1 cellular context compared by ENCODE assay signal in the genomic region with DNA sequence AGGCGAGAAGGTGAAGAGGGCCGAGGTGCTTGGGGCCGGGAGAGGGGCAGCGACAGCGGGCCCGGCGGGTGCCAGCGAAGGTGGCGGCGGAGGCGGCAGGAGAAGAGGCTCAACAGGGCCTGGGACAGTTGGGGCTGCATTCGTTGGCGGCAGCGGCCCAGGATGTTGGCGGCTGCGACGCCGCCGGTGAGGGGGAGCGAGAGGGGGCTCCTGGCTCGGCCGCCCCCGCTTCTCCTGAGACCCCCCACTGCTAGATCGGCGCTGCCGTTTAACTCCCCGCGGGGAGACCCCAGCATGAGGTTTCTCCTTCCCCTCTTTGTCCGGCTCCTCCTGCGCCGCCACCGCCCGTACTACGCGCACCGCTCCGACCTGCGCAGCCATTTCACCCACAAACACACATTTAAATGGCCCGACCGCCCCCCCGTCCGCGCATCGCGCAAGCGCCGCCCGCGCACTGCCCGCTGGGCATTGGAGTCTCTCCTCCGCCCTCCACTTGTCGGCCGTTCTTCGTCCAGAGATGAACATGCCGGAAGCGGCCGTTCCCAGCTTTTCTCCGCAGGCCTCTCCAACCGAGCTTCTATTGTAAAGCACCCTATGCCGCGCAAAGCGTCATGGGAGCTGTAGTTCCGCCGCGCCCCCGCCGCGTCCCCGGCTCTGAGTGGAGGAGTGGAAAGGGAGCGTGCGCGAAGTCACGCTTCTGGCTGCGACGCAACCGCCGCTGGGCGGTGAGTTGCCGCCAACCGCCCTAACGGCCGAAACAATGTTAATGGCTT.
TF ChIP-seq lines count a peak whose summit lies in the region.

RSBN1 (minus strand) TSS at position 589 of the 773 bp plus-strand sequence; CDS start at position 525, 64 bp downstream.

TF ChIP-seq in K562, 482 proteins besides CTCF, POLR2A, EP300 and RAD21 (continued from another document and continues in another):
- TF ChIP-seq, protein P1, sequence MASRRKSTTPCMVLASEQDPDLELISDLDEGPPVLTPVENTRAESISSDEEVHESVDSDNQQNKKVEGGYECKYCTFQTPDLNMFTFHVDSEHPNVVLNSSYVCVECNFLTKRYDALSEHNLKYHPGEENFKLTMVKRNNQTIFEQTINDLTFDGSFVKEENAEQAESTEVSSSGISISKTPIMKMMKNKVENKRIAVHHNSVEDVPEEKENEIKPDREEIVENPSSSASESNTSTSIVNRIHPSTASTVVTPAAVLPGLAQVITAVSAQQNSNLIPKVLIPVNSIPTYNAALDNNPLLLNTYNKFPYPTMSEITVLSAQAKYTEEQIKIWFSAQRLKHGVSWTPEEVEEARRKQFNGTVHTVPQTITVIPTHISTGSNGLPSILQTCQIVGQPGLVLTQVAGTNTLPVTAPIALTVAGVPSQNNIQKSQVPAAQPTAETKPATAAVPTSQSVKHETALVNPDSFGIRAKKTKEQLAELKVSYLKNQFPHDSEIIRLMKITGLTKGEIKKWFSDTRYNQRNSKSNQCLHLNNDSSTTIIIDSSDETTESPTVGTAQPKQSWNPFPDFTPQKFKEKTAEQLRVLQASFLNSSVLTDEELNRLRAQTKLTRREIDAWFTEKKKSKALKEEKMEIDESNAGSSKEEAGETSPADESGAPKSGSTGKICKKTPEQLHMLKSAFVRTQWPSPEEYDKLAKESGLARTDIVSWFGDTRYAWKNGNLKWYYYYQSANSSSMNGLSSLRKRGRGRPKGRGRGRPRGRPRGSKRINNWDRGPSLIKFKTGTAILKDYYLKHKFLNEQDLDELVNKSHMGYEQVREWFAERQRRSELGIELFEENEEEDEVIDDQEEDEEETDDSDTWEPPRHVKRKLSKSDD (conservative IDR thresholded peaks at IDR 0.05; ENCODE audit: low read length), result peak; percentile 37
- peak; percentile 55; the same call in 1 of the 2 replicates for TF ChIP-seq GTF2A2 (tag; IDR thresholded peaks at IDR 0.05)
- no peak for TF ChIP-seq ILF3 (IDR thresholded peaks at IDR 0.05; ENCODE audit: borderline replicate concordance)
- peak; percentile 68; the same call in 1 of the 2 replicates for TF ChIP-seq CHCHD3 (CRISPR knock-in tag; IDR thresholded peaks at IDR 0.05)
- no peak for TF ChIP-seq ZNF133 (CRISPR knock-in tag; IDR thresholded peaks at IDR 0.05)
- TF ChIP-seq, protein P2, sequence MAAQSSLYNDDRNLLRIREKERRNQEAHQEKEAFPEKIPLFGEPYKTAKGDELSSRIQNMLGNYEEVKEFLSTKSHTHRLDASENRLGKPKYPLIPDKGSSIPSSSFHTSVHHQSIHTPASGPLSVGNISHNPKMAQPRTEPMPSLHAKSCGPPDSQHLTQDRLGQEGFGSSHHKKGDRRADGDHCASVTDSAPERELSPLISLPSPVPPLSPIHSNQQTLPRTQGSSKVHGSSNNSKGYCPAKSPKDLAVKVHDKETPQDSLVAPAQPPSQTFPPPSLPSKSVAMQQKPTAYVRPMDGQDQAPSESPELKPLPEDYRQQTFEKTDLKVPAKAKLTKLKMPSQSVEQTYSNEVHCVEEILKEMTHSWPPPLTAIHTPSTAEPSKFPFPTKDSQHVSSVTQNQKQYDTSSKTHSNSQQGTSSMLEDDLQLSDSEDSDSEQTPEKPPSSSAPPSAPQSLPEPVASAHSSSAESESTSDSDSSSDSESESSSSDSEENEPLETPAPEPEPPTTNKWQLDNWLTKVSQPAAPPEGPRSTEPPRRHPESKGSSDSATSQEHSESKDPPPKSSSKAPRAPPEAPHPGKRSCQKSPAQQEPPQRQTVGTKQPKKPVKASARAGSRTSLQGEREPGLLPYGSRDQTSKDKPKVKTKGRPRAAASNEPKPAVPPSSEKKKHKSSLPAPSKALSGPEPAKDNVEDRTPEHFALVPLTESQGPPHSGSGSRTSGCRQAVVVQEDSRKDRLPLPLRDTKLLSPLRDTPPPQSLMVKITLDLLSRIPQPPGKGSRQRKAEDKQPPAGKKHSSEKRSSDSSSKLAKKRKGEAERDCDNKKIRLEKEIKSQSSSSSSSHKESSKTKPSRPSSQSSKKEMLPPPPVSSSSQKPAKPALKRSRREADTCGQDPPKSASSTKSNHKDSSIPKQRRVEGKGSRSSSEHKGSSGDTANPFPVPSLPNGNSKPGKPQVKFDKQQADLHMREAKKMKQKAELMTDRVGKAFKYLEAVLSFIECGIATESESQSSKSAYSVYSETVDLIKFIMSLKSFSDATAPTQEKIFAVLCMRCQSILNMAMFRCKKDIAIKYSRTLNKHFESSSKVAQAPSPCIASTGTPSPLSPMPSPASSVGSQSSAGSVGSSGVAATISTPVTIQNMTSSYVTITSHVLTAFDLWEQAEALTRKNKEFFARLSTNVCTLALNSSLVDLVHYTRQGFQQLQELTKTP (IDR thresholded peaks at IDR 0.05; ENCODE audit: low read depth in 1 of 2, partially characterized antibody in 2 of 2), result peak; percentile 13 to 93
- peak; percentile 44; the same call in 1 of the 2 replicates for TF ChIP-seq SIN3B (IDR thresholded peaks at IDR 0.05; ENCODE audit: low read depth)
- TF ChIP-seq CHD2 (IDR thresholded peaks at IDR 0.05; ENCODE audit: low read depth, low read length), result peak; percentile 44
- TF ChIP-seq E2F6 (IDR thresholded peaks at IDR 0.05; ENCODE audit: borderline replicate concordance in 1 of 2, extremely low read depth in 1 of 2, insufficient read depth in 1 of 2, insufficient read length in 1 of 2, low read depth in 1 of 2, low read length in 1 of 2, poor library complexity in 1 of 2, severe bottlenecking in 1 of 2), result peak; percentile 97 to 98
- no peak for TF ChIP-seq CCAR2 (IDR thresholded peaks at IDR 0.05; ENCODE audit: low read depth, low read length)
- no peak for TF ChIP-seq PATZ1 (CRISPR knock-in tag; IDR thresholded peaks at IDR 0.05; ENCODE audit: borderline replicate concordance)
- no peak for TF ChIP-seq TEAD4 (IDR thresholded peaks at IDR 0.05; ENCODE audit: low read length)
- TF ChIP-seq TEAD4 (CRISPR knock-in tag; IDR thresholded peaks at IDR 0.05; ENCODE audit: borderline replicate concordance), result peak; percentile 89; the same call in 1 of the 2 replicates
- peak; percentile 94 for TF ChIP-seq FIP1L1 (IDR thresholded peaks at IDR 0.05; ENCODE audit: low read depth, low read length, poor library complexity, severe bottlenecking)
- TF ChIP-seq EHMT2 (IDR thresholded peaks at IDR 0.05), result no peak
- TF ChIP-seq LCOR (CRISPR knock-in tag; IDR thresholded peaks at IDR 0.05), result peak; percentile 86; the same call in 1 of the 2 replicates
- peak; percentile 81 for TF ChIP-seq NKRF (IDR thresholded peaks at IDR 0.05; ENCODE audit: borderline replicate concordance)
- TF ChIP-seq EGR1 (conservative IDR thresholded peaks at IDR 0.05), result peak; percentile 98
- TF ChIP-seq CREB1 (IDR thresholded peaks at IDR 0.05), result peak; percentile 89
- peak; percentile 91 for TF ChIP-seq CREB1 (CRISPR knock-in tag; IDR thresholded peaks at IDR 0.05)
- no peak for TF ChIP-seq ZNF280B (CRISPR knock-in tag; IDR thresholded peaks at IDR 0.05)
- peak; percentile 41 for TF ChIP-seq U2AF1 (optimal IDR thresholded peaks at IDR 0.05; ENCODE audit: low read depth, low read length)
- peak; percentile 88 for TF ChIP-seq CCNT2 (IDR thresholded peaks at IDR 0.05; ENCODE audit: borderline replicate concordance, extremely low read depth, insufficient read length, low read depth, low read length)
- peak; percentile 57; the same call in 1 of the 2 replicates for TF ChIP-seq ZNF232 (CRISPR knock-in tag; IDR thresholded peaks at IDR 0.05)
- TF ChIP-seq MAZ (CRISPR knock-in tag; conservative IDR thresholded peaks at IDR 0.05 in 1 of 2, IDR thresholded peaks at IDR 0.05 in 1 of 2), result peak in 1 of 2 experiments; percentile 87
- TF ChIP-seq, protein P3, sequence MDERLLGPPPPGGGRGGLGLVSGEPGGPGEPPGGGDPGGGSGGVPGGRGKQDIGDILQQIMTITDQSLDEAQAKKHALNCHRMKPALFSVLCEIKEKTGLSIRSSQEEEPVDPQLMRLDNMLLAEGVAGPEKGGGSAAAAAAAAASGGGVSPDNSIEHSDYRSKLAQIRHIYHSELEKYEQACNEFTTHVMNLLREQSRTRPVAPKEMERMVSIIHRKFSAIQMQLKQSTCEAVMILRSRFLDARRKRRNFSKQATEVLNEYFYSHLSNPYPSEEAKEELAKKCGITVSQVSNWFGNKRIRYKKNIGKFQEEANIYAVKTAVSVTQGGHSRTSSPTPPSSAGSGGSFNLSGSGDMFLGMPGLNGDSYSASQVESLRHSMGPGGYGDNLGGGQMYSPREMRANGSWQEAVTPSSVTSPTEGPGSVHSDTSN (CRISPR knock-in tag; IDR thresholded peaks at IDR 0.05; ENCODE audit: low read depth), result 0 out of 2 replicates have a peak, but pooled peaks have one; percentile 15
- TF ChIP-seq, protein P3 (tag; conservative IDR thresholded peaks at IDR 0.05; ENCODE audit: low read depth), result peak; percentile 48; the same call in 1 of the 2 replicates
- peak; percentile 59 for TF ChIP-seq C11orf30 (IDR thresholded peaks at IDR 0.05; ENCODE audit: low read depth)
- peak; percentile 62; the same call in 1 of the 2 replicates for TF ChIP-seq NFE2 (IDR thresholded peaks at IDR 0.05; ENCODE audit: low read depth)
- TF ChIP-seq DIDO1 (tag; IDR thresholded peaks at IDR 0.05; ENCODE audit: low read depth), result no peak
- peak; percentile 63 for TF ChIP-seq NEUROD1 (IDR thresholded peaks at IDR 0.05; ENCODE audit: borderline replicate concordance, low read depth, low read length, partially characterized antibody)
- no peak for TF ChIP-seq ZNF23 (CRISPR knock-in tag; IDR thresholded peaks at IDR 0.05)
- peak; percentile 70; the same call in 1 of the 2 replicates for TF ChIP-seq JUN (IDR thresholded peaks at IDR 0.05; ENCODE audit: borderline replicate concordance, low read depth, low read length)
- TF ChIP-seq JUN (CRISPR knock-in tag; IDR thresholded peaks at IDR 0.05; ENCODE audit: borderline replicate concordance), result peak; percentile 55; the same call in 1 of the 2 replicates
- peak; percentile 97 for TF ChIP-seq GABPA (tag; conservative IDR thresholded peaks at IDR 0.05; ENCODE audit: low read depth)
- TF ChIP-seq GABPB1 (CRISPR knock-in tag; IDR thresholded peaks at IDR 0.05), result peak; percentile 98
- TF ChIP-seq SMARCC2 (IDR thresholded peaks at IDR 0.05; ENCODE audit: low read depth), result no peak
